Comparison of ENCODE assay signal across 9 cellular contexts in genomic region chr3:114451561-114452018, GRCh38.
DNase-seq lines count a peak whose midpoint lies in the region; ATAC-seq and TF ChIP-seq lines count a peak whose summit lies in the region.
"Had no signal": no experiment of that assay in that cellular context is flagged by ENCODE, and none has a peak within 500 bp of the region (broad histone marks: within the 10 kb centered on the region; RNA-seq: fewer than 3 reads in every experiment).

No MANE protein-coding gene starts in this region.

- no peak for ATAC-seq in GM21723 (IDR thresholded peaks at IDR 0.05; ENCODE audit: unreplicated experiment)

- H3K27me3 Mint-ChIP-seq in mesothelial cell of epicardium (ENCODE audit: low read depth) = peaks cover 8% of the 10 kb centered on the region
- H3K27me3 Mint-ChIP-seq in activated T-helper 1 cell treated with anti-CD3 and anti-CD28 coated beads, Interleukin-12 subunit alpha, Interleukin-12 subunit beta, Interleukin-2, Interleukin-4 antibody, amounts not matched to agents 30 ng/mL and 10 ng/mL and 1 ng/mL, durations not matched to agents 14 hours and 24 hours and 36 hours (ENCODE audit: insufficient read depth) = peaks cover 11% of the 10 kb centered on the region

- 22% methylated on average over 10 of the region's 10 CpGs for WGBS in urinary bladder

- H3K9me3 Mint-ChIP-seq in mesothelial cell of epicardium = no peaks in the 10 kb centered on the region
- H3K9me3 Mint-ChIP-seq in activated T-helper 1 cell treated with anti-CD3 and anti-CD28 coated beads, Interleukin-12 subunit alpha, Interleukin-12 subunit beta, Interleukin-2, Interleukin-4 antibody, amounts not matched to agents 30 ng/mL and 10 ng/mL and 1 ng/mL, durations not matched to agents 14 hours and 24 hours and 36 hours = no peaks in the 10 kb centered on the region

- TF ChIP-seq CTCF in mesothelial cell of epicardium (IDR thresholded peaks at IDR 0.05; ENCODE audit: unreplicated experiment) = no peak

- H3K4me3 ChIP-seq in urinary bladder (ENCODE audit: low read depth, low read length) = peak overlapping the region; percentile 5

- H3K4me3 Mint-ChIP-seq in mesothelial cell of epicardium = peak overlapping the region; percentile 2
- H3K4me3 Mint-ChIP-seq in activated T-helper 1 cell treated with anti-CD3 and anti-CD28 coated beads, Interleukin-12 subunit alpha, Interleukin-12 subunit beta, Interleukin-2, Interleukin-4 antibody, amounts not matched to agents 30 ng/mL and 10 ng/mL and 1 ng/mL, durations not matched to agents 14 hours and 24 hours and 36 hours = no peak overlapping the region

- no peaks in the 10 kb centered on the region for H3K36me3 ChIP-seq in urinary bladder (ENCODE audit: insufficient read depth)

- DNase-seq in NCI-H2171 treated with DMSO at 0.1 percent for 48 hours (lab: John Stamatoyannopoulos, UW) (peak; percentile 69), NCI-H2171 (lab: John Stamatoyannopoulos, UW) (no peak), mesothelial cell of epicardium (ENCODE audit: low spot score in 2 of 2, unreplicated experiment in 2 of 2) (no peak), AG08395 (ENCODE audit: low spot score) (no peak)
- DNase-seq in activated T-helper 1 cell treated with anti-CD3 and anti-CD28 coated beads, Interleukin-12 subunit alpha, Interleukin-12 subunit beta, Interleukin-2, Interleukin-4 antibody, amounts not matched to agents 30 ng/mL and 10 ng/mL and 1 ng/mL, durations not matched to agents 14 hours and 24 hours and 36 hours (ENCODE audit: low spot score) = no peak
- DNase-seq: stimulated activated naive CD4-positive, alpha-beta T cell had no signal

- H3K27ac ChIP-seq in cingulate gyrus (ENCODE audit: low read depth, low read length) = peak overlapping the region; percentile 98
- no peak overlapping the region for H3K27ac ChIP-seq in urinary bladder (ENCODE audit: low read depth)

- intact Hi-C loops in activated T-helper 1 cell treated with anti-CD3 and anti-CD28 coated beads, Interleukin-12 subunit alpha, Interleukin-12 subunit beta, Interleukin-2, Interleukin-4 antibody, amounts not matched to agents 30 ng/mL and 10 ng/mL and 1 ng/mL, durations not matched to agents 14 hours and 24 hours and 36 hours (cut with micrococcal nuclease) = no loop called here

- H3K36me3 Mint-ChIP-seq in mesothelial cell of epicardium = no peaks in the 10 kb centered on the region
- no peaks in the 10 kb centered on the region for H3K36me3 Mint-ChIP-seq in activated T-helper 1 cell treated with anti-CD3 and anti-CD28 coated beads, Interleukin-12 subunit alpha, Interleukin-12 subunit beta, Interleukin-2, Interleukin-4 antibody, amounts not matched to agents 30 ng/mL and 10 ng/mL and 1 ng/mL, durations not matched to agents 14 hours and 24 hours and 36 hours (ENCODE audit: low read depth)

- peaks cover 39% of the 10 kb centered on the region for H3K4me1 Mint-ChIP-seq in mesothelial cell of epicardium
- H3K4me1 Mint-ChIP-seq in activated T-helper 1 cell treated with anti-CD3 and anti-CD28 coated beads, Interleukin-12 subunit alpha, Interleukin-12 subunit beta, Interleukin-2, Interleukin-4 antibody, amounts not matched to agents 30 ng/mL and 10 ng/mL and 1 ng/mL, durations not matched to agents 14 hours and 24 hours and 36 hours (ENCODE audit: low read depth) = no peaks in the 10 kb centered on the region

- H3K27ac Mint-ChIP-seq in mesothelial cell of epicardium = no peak overlapping the region
- no peak overlapping the region for H3K27ac Mint-ChIP-seq in activated T-helper 1 cell treated with anti-CD3 and anti-CD28 coated beads, Interleukin-12 subunit alpha, Interleukin-12 subunit beta, Interleukin-2, Interleukin-4 antibody, amounts not matched to agents 30 ng/mL and 10 ng/mL and 1 ng/mL, durations not matched to agents 14 hours and 24 hours and 36 hours

- peaks cover 2% of the 10 kb centered on the region for H3K4me1 ChIP-seq in urinary bladder (ENCODE audit: insufficient read depth)
